Comparison of ENCODE assay signal across 1 cellular context in the genomic region with DNA sequence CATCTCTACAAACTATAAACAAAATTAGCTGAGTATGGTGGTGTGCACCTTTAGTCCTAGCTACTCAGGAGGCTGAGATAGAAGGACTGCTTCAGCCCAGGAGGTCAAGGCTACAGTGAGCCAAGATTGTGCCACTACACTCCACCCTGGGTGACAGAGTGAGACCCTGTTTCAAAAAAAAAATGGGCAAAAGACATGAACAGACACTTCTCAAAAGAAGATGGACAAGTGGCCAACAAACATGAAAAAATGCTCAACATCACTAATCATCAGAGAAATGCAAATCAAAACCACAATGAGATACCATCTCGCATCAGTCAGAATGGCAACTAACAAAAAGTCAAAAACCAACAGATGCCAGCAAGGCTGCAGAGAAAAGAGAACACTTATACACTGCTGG. TPM values are rescaled to one million over a fixed set of nuclear protein-coding genes. Genes with fewer than 3 reads are reported as not detected.
"Had no signal": no experiment of that assay in that cellular context is flagged by ENCODE, and none has a peak within 500 bp of the region (broad histone marks: within the 10 kb centered on the region; RNA-seq: fewer than 3 reads in every experiment).

No MANE protein-coding gene starts in this region.

RNA-seq across cellular contexts. Expression of a gene that starts 15.0 kb away (rescaled TPM):
- polyA plus RNA-seq: IgD-negative memory B cell had no signal
